18 cellular contexts compared by ENCODE assay signal in the genomic region with DNA sequence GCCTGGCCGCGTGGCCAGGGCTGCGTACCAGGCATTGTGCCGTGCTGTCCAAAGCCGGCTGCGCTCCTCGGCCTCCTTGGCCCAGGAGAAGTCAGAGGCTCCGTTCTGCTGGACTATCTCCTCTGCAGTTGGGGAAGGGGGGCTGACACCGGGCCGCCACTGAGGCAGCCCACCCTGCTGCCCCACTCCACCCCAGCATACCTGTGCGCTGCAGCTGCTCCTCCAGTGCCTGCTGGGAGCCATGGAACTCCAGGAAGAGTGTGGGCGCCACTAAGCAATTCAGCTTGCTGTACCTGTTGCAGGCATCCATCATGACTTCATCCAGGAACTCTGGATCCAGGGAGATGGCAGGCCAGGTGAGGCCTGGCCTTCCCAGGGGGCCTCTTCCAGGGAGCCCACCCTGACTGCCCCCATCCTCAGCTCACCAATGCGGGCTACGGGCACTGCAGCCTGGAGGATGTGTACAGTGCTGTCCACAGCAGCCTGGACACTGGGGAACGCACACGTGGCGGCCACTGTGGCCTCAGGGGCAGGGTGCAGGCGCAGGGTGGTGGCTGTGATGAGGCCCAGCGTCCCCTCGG. TPM values are rescaled to one million over a fixed set of nuclear protein-coding genes. Genes with fewer than 3 reads are reported as not detected.
DNase-seq lines count a peak whose midpoint lies in the region; ATAC-seq, FAIRE-seq and TF ChIP-seq lines count a peak whose summit lies in the region.
"Had no signal": no experiment of that assay in that cellular context is flagged by ENCODE, and none has a peak within 500 bp of the region (broad histone marks: within the 10 kb centered on the region; RNA-seq: fewer than 3 reads in every experiment).

No MANE protein-coding gene starts in this region.

- H3K36me3 ChIP-seq in HUES64 (ENCODE audit: insufficient read depth, low read length), result no peaks in the 10 kb centered on the region
- peaks cover 3% of the 10 kb centered on the region; the same call in 1 of the 3 replicates for H3K36me3 ChIP-seq in K562 (ENCODE audit: control insufficient read depth, insufficient read depth, low read length)
- H3K36me3 ChIP-seq in upper lobe of right lung, result no peaks in the 10 kb centered on the region
- no peaks in the 10 kb centered on the region for H3K36me3 ChIP-seq in A673 (ENCODE audit: insufficient read depth, low read length, poor library complexity, severe bottlenecking)

- 94% methylated on average over 20 of the region's 20 CpGs for WGBS in HUES64
- 83% methylated on average over 18 of the region's 20 CpGs for WGBS in K562 (ENCODE audit: insufficient coverage, low coverage, missing lambda C conversion rate)

- intact Hi-C loops in K562 (cut with micrococcal nuclease), result loop anchor here (5.0 kb wide), 1 partner anchor 71 kb away; no protein-coding TSS in a partner anchor
- intact Hi-C loops in upper lobe of right lung (cut with DNase I), result loop anchor here (5.0 kb wide), 1 partner anchor 116 kb away; a partner anchor contains a TSS
- intact Hi-C loops in A673 (cut with micrococcal nuclease; ENCODE audit: unreplicated experiment), result loop anchor here (5.0 to 10.0 kb wide), 2 partner anchors 249 to 301 kb away; no protein-coding TSS in a partner anchor

- H3K9me3 Mint-ChIP-seq in neural crest cell, result peaks cover 3% of the 10 kb centered on the region
- no peaks in the 10 kb centered on the region for H3K9me3 Mint-ChIP-seq in activated naive CD8-positive, alpha-beta T cell treated with anti-CD3 and anti-CD28 coated beads for 36 hours
- H3K9me3 Mint-ChIP-seq: CD8-positive, alpha-beta T cell had no signal

- no peak overlapping the region for H3K4me2 ChIP-seq in K562 (ENCODE audit: insufficient read depth, low read length)

- no peaks in the 10 kb centered on the region for H3K9me3 ChIP-seq in HUES64 (ENCODE audit: insufficient read depth, low read depth, low read length)
- H3K9me3 ChIP-seq in K562 (replicated peaks; ENCODE audit: control insufficient read depth, insufficient read depth, low read depth, low read length), result no peaks in the 10 kb centered on the region
- H3K9me3 ChIP-seq in upper lobe of right lung, result no peaks in the 10 kb centered on the region
- H3K9me3 ChIP-seq in A673 (ENCODE audit: low read depth, low read length, poor library complexity, severe bottlenecking), result no peaks in the 10 kb centered on the region

- no peak for TF ChIP-seq POLR2A in K562 (conservative IDR thresholded peaks at IDR 0.05)

- CTCF ChIA-PET in K562 (lab: Yijun Ruan, JAX; ENCODE audit: low intra/inter-chr PET ratio) (no interaction called here), A673 (lab: Charles Lee) (no interaction called here)

- peaks cover 2% of the 10 kb centered on the region for H3K27me3 Mint-ChIP-seq in neural crest cell (ENCODE audit: low read depth)
- H3K27me3 Mint-ChIP-seq in activated naive CD8-positive, alpha-beta T cell treated with anti-CD3 and anti-CD28 coated beads for 36 hours, result peaks cover 18% of the 10 kb centered on the region

- H3K79me2 ChIP-seq in K562 (ENCODE audit: control insufficient read depth, insufficient read depth, low read length), result no peaks in the 10 kb centered on the region

- no peaks in the 10 kb centered on the region for H3K27me3 ChIP-seq in HUES64 (ENCODE audit: insufficient read depth, low read length)
- H3K27me3 ChIP-seq in K562 (ENCODE audit: control insufficient read depth in 2 of 2, insufficient read depth in 2 of 2, low read length in 2 of 2), result no peaks in the 10 kb centered on the region
- H3K27me3 ChIP-seq in upper lobe of right lung, result no peaks in the 10 kb centered on the region
- no peaks in the 10 kb centered on the region for H3K27me3 ChIP-seq in A673 (replicated peaks; ENCODE audit: insufficient read depth, low read depth, low read length, poor library complexity)

- in situ Hi-C loops in K562 (cut with MboI), result no loop called here

- ATAC-seq in K562 (no peak), upper lobe of right lung (no peak), HG02571 (IDR thresholded peaks at IDR 0.05; ENCODE audit: unreplicated experiment) (no peak)
- ATAC-seq: CD8-positive, alpha-beta T cell; GM23338 had no signal

- H3K36me3 Mint-ChIP-seq in neural crest cell (ENCODE audit: low read depth), result no peaks in the 10 kb centered on the region
- no peaks in the 10 kb centered on the region for H3K36me3 Mint-ChIP-seq in activated naive CD8-positive, alpha-beta T cell treated with anti-CD3 and anti-CD28 coated beads for 36 hours
- H3K36me3 Mint-ChIP-seq: CD8-positive, alpha-beta T cell had no signal

- TF ChIP-seq CTCF in K562 (IDR thresholded peaks at IDR 0.05 in 2 of 3, conservative IDR thresholded peaks at IDR 0.05 in 1 of 3; ENCODE audit: insufficient read depth in 2 of 3, low read depth in 1 of 3, low read length in 3 of 3) (no peak), neural crest cell (conservative IDR thresholded peaks at IDR 0.05) (no peak), upper lobe of right lung (IDR thresholded peaks at IDR 0.05) (no peak), A673 (conservative IDR thresholded peaks at IDR 0.05; ENCODE audit: low read depth, low read length) (no peak)

- peaks cover 30% of the 10 kb centered on the region for H3K4me1 Mint-ChIP-seq in neural crest cell
- peaks cover 32% of the 10 kb centered on the region for H3K4me1 Mint-ChIP-seq in activated naive CD8-positive, alpha-beta T cell treated with anti-CD3 and anti-CD28 coated beads for 36 hours

- DNase-seq in K562 (ENCODE audit: extremely low read depth in 1 of 4, low spot score in 3 of 4) (no peak), neural crest cell (ENCODE audit: low read depth, low spot score) (no peak), upper lobe of right lung (peak; percentile 46), A673 (ENCODE audit: low spot score) (no peak)
- no peak for DNase-seq in activated naive CD8-positive, alpha-beta T cell treated with anti-CD3 and anti-CD28 coated beads for 36 hours
- DNase-seq: CD8-positive, alpha-beta T cell; Karpas-422; NCI-H1436 treated with DMSO at 0.1 percent for 48 hours; NCI-H2171; NCI-H748 treated with DMSO at 0.1 percent for 48 hours; NK-92 treated with Interleukin-12 subunit alpha and Interleukin-12 subunit beta, amount 100 ng/mL, for 24 hours; Right ventricle myocardium superior had no signal

- no TSS peak for BruUV-seq in K562 (replicated peaks; lab: Mats Ljungman, UMichigan)
- BruUV-seq in A673 (replicated peaks; lab: Mats Ljungman, UMichigan), result no TSS peak

- POLR2A ChIA-PET in K562 (lab: Yijun Ruan, JAX) (interaction anchor here (0.6 to 1.0 kb wide), 3 partner anchors 69 to 630 kb away, joined by 3 to 4 read pairs (median 3); no protein-coding TSS in a partner anchor), A673 (lab: Charles Lee; ENCODE audit: low non-redundant PET) (no interaction called here)

- H3K9ac ChIP-seq in HUES64 (ENCODE audit: low read depth, low read length), result peak overlapping the region; percentile 25; the same call in 1 of the 2 replicates
- peak overlapping the region in 1 of 2 experiments; percentile 28; a peak in 1 of 4 replicates for H3K9ac ChIP-seq in K562 (ENCODE audit: insufficient read depth in 1 of 2, low read depth in 2 of 2, low read length in 2 of 2)

- peak overlapping the region; percentile 57 for H3K27ac Mint-ChIP-seq in neural crest cell (ENCODE audit: unreplicated experiment)
- no peak overlapping the region for H3K27ac Mint-ChIP-seq in activated naive CD8-positive, alpha-beta T cell treated with anti-CD3 and anti-CD28 coated beads for 36 hours
- H3K27ac Mint-ChIP-seq: B cell; CD8-positive, alpha-beta T cell had no signal

- TF ChIP-seq EP300 in K562 (IDR thresholded peaks at IDR 0.05; ENCODE audit: low read length), result no peak

- no peak for TF ChIP-seq RAD21 in K562 (CRISPR knock-in tag; conservative IDR thresholded peaks at IDR 0.05 in 1 of 2, IDR thresholded peaks at IDR 0.05 in 1 of 2)

- H3K4me1 ChIP-seq in HUES64 (ENCODE audit: insufficient read depth, low read length) (peaks cover 59% of the 10 kb centered on the region), K562 (replicated peaks in 1 of 2; ENCODE audit: control insufficient read depth in 2 of 2, insufficient read depth in 2 of 2, low read length in 2 of 2) (peaks cover 15 to 77% of the 10 kb centered on the region in 2 experiments; a peak in 4 of 5 replicates), upper lobe of right lung (peaks cover 47% of the 10 kb centered on the region), A673 (ENCODE audit: insufficient read depth, low read length, poor library complexity, severe bottlenecking) (peaks cover 31% of the 10 kb centered on the region)

- H3K27ac ChIP-seq in HUES64 (ENCODE audit: low read depth, low read length), result no peak overlapping the region
- H3K27ac ChIP-seq in K562 (ENCODE audit: extremely low read depth, low read depth, low read length), result no peak overlapping the region
- no peak overlapping the region for H3K27ac ChIP-seq in upper lobe of right lung
- H3K27ac ChIP-seq in A673 (ENCODE audit: low read depth, low read length, poor library complexity, severe bottlenecking), result no peak overlapping the region
- H3K27ac ChIP-seq: SK-N-MC had no signal

- FAIRE-seq in K562 (lab: Jason Lieb, UNC), result no peak
- FAIRE-seq: RCC 7860 had no signal

- H3K4me3 Mint-ChIP-seq in neural crest cell, result no peak overlapping the region
- no peak overlapping the region for H3K4me3 Mint-ChIP-seq in activated naive CD8-positive, alpha-beta T cell treated with anti-CD3 and anti-CD28 coated beads for 36 hours
- H3K4me3 Mint-ChIP-seq: B cell; CD8-positive, alpha-beta T cell; GM23338 had no signal

- peaks cover 3% of the 10 kb centered on the region for H3K9me1 ChIP-seq in K562 (ENCODE audit: control insufficient read depth, insufficient read depth, low read length)

- H4K20me1 ChIP-seq in K562 (replicated peaks; ENCODE audit: control insufficient read depth, insufficient read depth, low read length), result no peaks in the 10 kb centered on the region

- no peak overlapping the region for H3K4me3 ChIP-seq in HUES64 (ENCODE audit: low read length)
- no peak overlapping the region for H3K4me3 ChIP-seq in K562
- H3K4me3 ChIP-seq in upper lobe of right lung, result no peak overlapping the region
- H3K4me3 ChIP-seq in A673 (ENCODE audit: low read depth, low read length, poor library complexity, severe bottlenecking), result no peak overlapping the region
- H3K4me3 ChIP-seq: GM23338, SK-N-MC had no signal

- H2AFZ ChIP-seq in K562 (ENCODE audit: low read depth, low read length), result no peak overlapping the region
- H2AFZ ChIP-seq: GM23338 had no signal

RNA-seq across cellular contexts. Expression of a gene that starts 2.9 kb away (rescaled TPM):
- polyA plus RNA-seq in HUES64 (2013, experiment 1 of 2), result 2.1 TPM
- 4.1 TPM for polyA plus RNA-seq in HUES64 (2013, experiment 2 of 2)
- total RNA-seq in K562 (2011; cell fraction: chromatin; rRNA removed; ENCODE audit: low replicate concordance), result 0.48 and 1.4 TPM in 2 replicates
- 1.7 and 3.0 TPM in 2 replicates for total RNA-seq in K562 (2011; cell fraction: nucleolus; rRNA removed)
- 1.1 and 1.5 TPM in 2 replicates for total RNA-seq in K562 (2011; cell fraction: nucleoplasm; rRNA removed)
- 0.33 and 0.73 TPM in 2 replicates for total RNA-seq in K562 (2014; rRNA removed)
- not detected in 2 replicates for total RNA-seq in K562 (2014; rRNA removed; fragmentation: Illumina TruSeq; extraction: Trizol)
- total RNA-seq in K562 (2015; rRNA removed; fragmentation: Illumina TruSeq; extraction: Trizol), result 0.19 and 0.40 TPM in 2 replicates
- total RNA-seq in K562 (2021), result 0.69 and 0.83 TPM in 2 replicates
- 0.08 and 0.33 TPM in 2 replicates for polyA plus RNA-seq in K562 (2011; rRNA removed)
- 0.21 and 1.0 TPM in 2 replicates for polyA plus RNA-seq in K562 (2011; cell fraction: cytosol; rRNA removed)
- polyA plus RNA-seq in K562 (2011; cell fraction: nucleus; rRNA removed), result 0.42 and 2.2 TPM in 2 replicates
- polyA plus RNA-seq in K562 (2012), result 0.61 and 0.93 TPM in 2 replicates
- 0.19 and 0.25 TPM in 2 replicates for polyA plus RNA-seq in K562 (2014; fragmentation: Illumina TruSeq; extraction: Trizol)
- polyA plus RNA-seq in K562 (2014; fragmentation: Nextera tagmentation; extraction: Ambion mirVana), result not detected
- polyA plus RNA-seq in K562 (2014; rRNA removed), result 0.39 and 0.86 TPM in 2 replicates
- 0.21 TPM in 1 of 2 replicates, not detected in the other for polyA minus RNA-seq in K562 (2011; rRNA and poly(A)+ RNA removed)
- not detected in 2 replicates for polyA minus RNA-seq in K562 (2011; cell fraction: cytosol; rRNA and poly(A)+ RNA removed)
- 0.44 and 1.1 TPM in 2 replicates for polyA minus RNA-seq in K562 (2011; cell fraction: nucleus; rRNA and poly(A)+ RNA removed)
- 0.56 TPM in 1 of 2 replicates, not detected in the other for total RNA-seq in neural crest cell
- 10.7 TPM for total RNA-seq in upper lobe of right lung
- not detected for total RNA-seq in activated naive CD8-positive, alpha-beta T cell treated with anti-CD3 and anti-CD28 coated beads for 36 hours
- 0.39 TPM in 1 of 2 replicates, not detected in the other for total RNA-seq in A673 (2021)
- total RNA-seq: B cell; CD8-positive, alpha-beta T cell had no signal

RNA-seq across cellular contexts. Expression of a gene that starts 34.7 kb away (rescaled TPM):
- polyA plus RNA-seq in HUES64 (2013, experiment 1 of 2), result 10.2 TPM
- 13.8 TPM for polyA plus RNA-seq in HUES64 (2013, experiment 2 of 2)
- 4.7 and 12.9 TPM in 2 replicates for total RNA-seq in K562 (2011; cell fraction: chromatin; rRNA removed; ENCODE audit: low replicate concordance)
- 5.0 and 6.2 TPM in 2 replicates for total RNA-seq in K562 (2011; cell fraction: nucleolus; rRNA removed)
- total RNA-seq in K562 (2011; cell fraction: nucleoplasm; rRNA removed), result 7.3 and 8.8 TPM in 2 replicates
- 9.3 and 10.4 TPM in 2 replicates for total RNA-seq in K562 (2014; rRNA removed)
- 14.7 and 16.1 TPM in 2 replicates for total RNA-seq in K562 (2014; rRNA removed; fragmentation: Illumina TruSeq; extraction: Trizol)
- 13.7 and 14.0 TPM in 2 replicates for total RNA-seq in K562 (2015; rRNA removed; fragmentation: Illumina TruSeq; extraction: Trizol)
- total RNA-seq in K562 (2021), result 10.8 and 14.7 TPM in 2 replicates
- polyA plus RNA-seq in K562 (2011; rRNA removed), result 10.8 and 13.3 TPM in 2 replicates
- polyA plus RNA-seq in K562 (2011; cell fraction: cytosol; rRNA removed), result 2.9 and 4.8 TPM in 2 replicates
- 3.9 and 4.2 TPM in 2 replicates for polyA plus RNA-seq in K562 (2011; cell fraction: nucleus; rRNA removed)
- 5.4 and 6.8 TPM in 2 replicates for polyA plus RNA-seq in K562 (2012)
- polyA plus RNA-seq in K562 (2014; fragmentation: Illumina TruSeq; extraction: Trizol), result 11.4 and 11.6 TPM in 2 replicates
- 1 to 10 TPM; 2.6 to 4.1 TPM for polyA plus RNA-seq in K562 (2014; fragmentation: Nextera tagmentation; extraction: Ambion mirVana)
- polyA plus RNA-seq in K562 (2014; rRNA removed), result 5.2 and 6.5 TPM in 2 replicates
- 14.8 and 15.0 TPM in 2 replicates for polyA minus RNA-seq in K562 (2011; rRNA and poly(A)+ RNA removed)
- polyA minus RNA-seq in K562 (2011; cell fraction: cytosol; rRNA and poly(A)+ RNA removed), result 10.2 and 12.6 TPM in 2 replicates
- 5.3 and 7.8 TPM in 2 replicates for polyA minus RNA-seq in K562 (2011; cell fraction: nucleus; rRNA and poly(A)+ RNA removed)
- 22.9 and 26.7 TPM in 2 replicates for total RNA-seq in neural crest cell
- total RNA-seq in upper lobe of right lung, result 9.8 TPM
- total RNA-seq in activated naive CD8-positive, alpha-beta T cell treated with anti-CD3 and anti-CD28 coated beads for 36 hours, result 10 to 100 TPM; 18.7 to 19.0 TPM
- total RNA-seq in A673 (2021), result 22.6 and 23.3 TPM in 2 replicates
